Comparison of ENCODE assay signal across 18 cellular contexts in the genomic region with DNA sequence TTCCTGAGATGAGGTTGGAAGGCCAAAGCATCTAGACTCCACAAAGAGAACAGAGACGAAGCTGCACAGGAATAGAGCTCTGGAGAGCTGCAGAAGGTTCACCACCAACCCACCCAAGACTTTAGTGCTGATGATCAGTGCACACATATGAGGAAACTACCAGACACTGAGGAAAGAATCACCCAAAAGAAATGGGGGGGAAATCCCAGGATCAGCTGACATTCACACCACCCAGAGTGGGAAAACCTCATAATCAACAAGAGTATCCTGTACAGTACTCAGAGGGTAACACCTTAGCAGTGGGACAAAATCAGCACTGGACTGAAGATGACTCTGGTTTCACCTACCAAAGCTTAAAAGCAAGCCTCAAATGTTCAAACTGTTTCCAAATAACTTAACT. TPM values are rescaled to one million over a fixed set of nuclear protein-coding genes. Genes with fewer than 3 reads are reported as not detected.
DNase-seq lines count a peak whose midpoint lies in the region; ATAC-seq, FAIRE-seq and TF ChIP-seq lines count a peak whose summit lies in the region.
"Had no signal": no experiment of that assay in that cellular context is flagged by ENCODE, and none has a peak within 500 bp of the region (broad histone marks: within the 10 kb centered on the region; RNA-seq: fewer than 3 reads in every experiment).

No MANE protein-coding gene starts in this region.

- H3K9me3 Mint-ChIP-seq in immature natural killer cell = no peaks in the 10 kb centered on the region
- H3K9me3 Mint-ChIP-seq in stimulated activated naive B cell treated with anti-CD40 and anti-IgM and Interleukin-4, amounts not matched to agents 10 μg/mL and 1 μg/mL and 100 μg/mL, for 72 hours = no peaks in the 10 kb centered on the region

- no peak overlapping the region for H3K4me3 ChIP-seq in IMR-90 (ENCODE audit: insufficient read depth, low read depth, low read length)

- H3K36me3 Mint-ChIP-seq in immature natural killer cell = peaks cover 0 to 3% (median 0%) of the 10 kb centered on the region in 3 donors
- peaks cover 5 to 9% of the 10 kb centered on the region in 2 donors for H3K36me3 Mint-ChIP-seq in stimulated activated naive B cell treated with anti-CD40 and anti-IgM and Interleukin-4, amounts not matched to agents 10 μg/mL and 1 μg/mL and 100 μg/mL, for 72 hours

- H3K9me3 ChIP-seq in IMR-90 (ENCODE audit: control insufficient read depth, insufficient read depth, low read length) = no peaks in the 10 kb centered on the region
- H3K9me3 ChIP-seq: BE2C had no signal

- H3K4me3 Mint-ChIP-seq in immature natural killer cell = peak overlapping the region; percentile 38 to 70 (median 51)
- H3K4me3 Mint-ChIP-seq in stimulated activated naive B cell treated with anti-CD40 and anti-IgM and Interleukin-4, amounts not matched to agents 10 μg/mL and 1 μg/mL and 100 μg/mL, for 72 hours = no peak overlapping the region

- no peak overlapping the region for H4K5ac ChIP-seq in IMR-90 (ENCODE audit: low read depth, low read length)

- dilution Hi-C loops in IMR-90 (cut with HindIII; ENCODE audit: low sequenced_read_pairs, unreplicated experiment) = no loop called here

- POLR2A ChIA-PET in IMR-90 (lab: Charles Lee; ENCODE audit: unreplicated experiment) = no interaction called here

- peaks cover 4% of the 10 kb centered on the region for H3K4me1 ChIP-seq in IMR-90 (ENCODE audit: control insufficient read depth, insufficient read depth, low read length)

- no CpG with 5 or more reads among the region's 1 CpG for WGBS in IMR-90 (ENCODE audit: extremely low coverage in 2 of 2, insufficient read length in 1 of 2), 2 experiments

- H3K23ac ChIP-seq in IMR-90 (ENCODE audit: low read depth, low read length) = peak overlapping the region; percentile 42; the same call in 1 of the 2 replicates

- H3K4ac ChIP-seq in IMR-90 (ENCODE audit: low read depth, low read length) = no peak overlapping the region; the same call in 1 of the 2 replicates

- no peak for ATAC-seq in IMR-90 (ENCODE audit: low read depth)
- ATAC-seq in stimulated activated naive B cell treated with anti-CD40 and anti-IgM and Interleukin-4, amounts not matched to agents 10 μg/mL and 1 μg/mL and 100 μg/mL, for 72 hours (replicated peaks) = peak in 1 of 2 donors; percentile 18
- ATAC-seq in GM19463 (IDR thresholded peaks at IDR 0.05; ENCODE audit: unreplicated experiment) = no peak
- ATAC-seq in GM18868 (IDR thresholded peaks at IDR 0.05; ENCODE audit: unreplicated experiment) = no peak
- ATAC-seq: PC-3 had no signal

- peak overlapping the region in 2 of 6 donors; percentile 76 to 78 for H3K27ac Mint-ChIP-seq in immature natural killer cell
- peak overlapping the region; percentile 1 for H3K27ac Mint-ChIP-seq in stimulated activated naive B cell treated with anti-CD40 and anti-IgM and Interleukin-4, amounts not matched to agents 10 μg/mL and 1 μg/mL and 100 μg/mL, for 72 hours

- no peak overlapping the region for H2AK9ac ChIP-seq in IMR-90 (replicated peaks; ENCODE audit: low read depth, low read length, poor library complexity)

- no peaks in the 10 kb centered on the region for H3K27me3 ChIP-seq in IMR-90 (ENCODE audit: control insufficient read depth, insufficient read depth, low read length)
- H3K27me3 ChIP-seq: BE2C had no signal

- H4K91ac ChIP-seq in IMR-90 (ENCODE audit: insufficient read depth, low read depth, low read length) = no peak overlapping the region

- FAIRE-seq in D721Med (lab: Jason Lieb, UNC) = peak; percentile 91
- FAIRE-seq: GM12891, H1 had no signal

- no peak for TF ChIP-seq POLR2A in IMR-90 (IDR thresholded peaks at IDR 0.05; ENCODE audit: low read depth, low read length)

- in situ Hi-C loops in IMR-90 (cut with MboI; ENCODE audit: low sequenced_read_pairs) = no loop called here

- DNase-seq in D721Med (ENCODE audit: insufficient read length, low spot score) = no peak
- no peak for DNase-seq in IMR-90
- peak in 2 of 3 donors; percentile 31 to 46 for DNase-seq in immature natural killer cell
- no peak for DNase-seq in stimulated activated naive B cell treated with anti-CD40 and anti-IgM and Interleukin-4, amounts not matched to agents 10 μg/mL and 1 μg/mL and 100 μg/mL, for 72 hours
- no peak for DNase-seq in DMS153 treated with DMSO at 0.1 percent for 48 hours (lab: John Stamatoyannopoulos, UW; ENCODE audit: unreplicated experiment)
- DNase-seq: BE2C, DMS79 treated with DMSO at 0.1 percent for 48 hours, Karpas-422, NCI-H1417, NCI-H187, NCI-H446 treated with DMSO at 0.1 percent for 48 hours, NCI-H526 treated with DMSO at 0.1 percent for 48 hours, PC-3, Right ventricle myocardium superior had no signal

- H4K8ac ChIP-seq in IMR-90 (ENCODE audit: low read depth in 2 of 2, low read length in 2 of 2) = no peak overlapping the region

- no peak overlapping the region for H3K18ac ChIP-seq in IMR-90 (ENCODE audit: low read depth, low read length)

- peaks cover 56 to 82% of the 10 kb centered on the region in 2 donors for H3K4me1 Mint-ChIP-seq in immature natural killer cell
- peaks cover 14 to 24% of the 10 kb centered on the region in 2 donors for H3K4me1 Mint-ChIP-seq in stimulated activated naive B cell treated with anti-CD40 and anti-IgM and Interleukin-4, amounts not matched to agents 10 μg/mL and 1 μg/mL and 100 μg/mL, for 72 hours

- H3K56ac ChIP-seq in IMR-90 (ENCODE audit: extremely low read depth, insufficient read depth, low read length) = no peak overlapping the region

- no peak overlapping the region for H2BK120ac ChIP-seq in IMR-90 (ENCODE audit: low read depth, low read length)

- peaks cover 0 to 3% (median 0%) of the 10 kb centered on the region in 3 donors for H3K27me3 Mint-ChIP-seq in immature natural killer cell (ENCODE audit: low read depth in 3 of 3)
- no peaks in the 10 kb centered on the region for H3K27me3 Mint-ChIP-seq in stimulated activated naive B cell treated with anti-CD40 and anti-IgM and Interleukin-4, amounts not matched to agents 10 μg/mL and 1 μg/mL and 100 μg/mL, for 72 hours

- BruUV-seq in IMR-90 (replicated peaks; lab: Mats Ljungman, UMichigan) = no TSS peak

- no peak for TF ChIP-seq RAD21 in IMR-90 (IDR thresholded peaks at IDR 0.05; ENCODE audit: low read length)

- no peak overlapping the region for H2BK5ac ChIP-seq in IMR-90 (ENCODE audit: low read depth, low read length, poor library complexity, severe bottlenecking)

- H2AK5ac ChIP-seq in IMR-90 (ENCODE audit: low read depth, low read length) = peak overlapping the region; percentile 15; the same call in 1 of the 2 replicates

- 0 out of 2 replicates have a peak overlapping the region, but pooled peaks have one; percentile 25 for H3K14ac ChIP-seq in IMR-90 (replicated peaks; ENCODE audit: low read depth, low read length)

- H3K27ac ChIP-seq in IMR-90 (ENCODE audit: insufficient read depth, low read length) = no peak overlapping the region

- no peak for TF ChIP-seq CTCF in D721Med (IDR thresholded peaks at IDR 0.05; ENCODE audit: insufficient read depth, missing control alignments)
- no peak for TF ChIP-seq CTCF in IMR-90 (conservative IDR thresholded peaks at IDR 0.05; ENCODE audit: low read depth, low read length)

- no peaks in the 10 kb centered on the region for H3K36me3 ChIP-seq in IMR-90 (ENCODE audit: control insufficient read depth, insufficient read depth, low read length)
- H3K36me3 ChIP-seq: BE2C had no signal

- peaks cover 9% of the 10 kb centered on the region; the same call in 1 of the 2 replicates for H4K20me1 ChIP-seq in IMR-90 (ENCODE audit: insufficient read depth, low read length)

- H2BK20ac ChIP-seq in IMR-90 (ENCODE audit: low read depth, low read length) = no peak overlapping the region

- no peak overlapping the region for H3K4me2 ChIP-seq in IMR-90 (ENCODE audit: low read depth, low read length)

- H3K9me1 ChIP-seq in IMR-90 (ENCODE audit: insufficient read depth, low read length) = peaks cover 4% of the 10 kb centered on the region

- peaks cover 25 to 44% of the 10 kb centered on the region in 2 experiments for H3K79me1 ChIP-seq in IMR-90 (ENCODE audit: low read depth in 1 of 2, low read length in 2 of 2)

- intact Hi-C loops in IMR-90 (cut with micrococcal nuclease) = no loop called here

- no peak overlapping the region for H2AFZ ChIP-seq in IMR-90 (replicated peaks; ENCODE audit: low read length, poor library complexity)

- CTCF ChIA-PET in IMR-90 (lab: Yijun Ruan, JAX) = no interaction called here

- H2BK15ac ChIP-seq in IMR-90 (ENCODE audit: low read depth, low read length) = no peak overlapping the region; the same call in 2 of the 3 replicates

- H3K9ac ChIP-seq in IMR-90 (ENCODE audit: low read depth, low read length) = no peak overlapping the region

TF ChIP-seq in IMR-90, 13 proteins besides CTCF, POLR2A, EP300 and RAD21:
- no peak for TF ChIP-seq MXI1 (IDR thresholded peaks at IDR 0.05; ENCODE audit: borderline replicate concordance, low read depth, low read length)

RNA-seq across cellular contexts. Expression of a gene that starts 36.4 kb away (rescaled TPM):
- 24.2 and 26.1 TPM in 2 replicates for total RNA-seq in IMR-90 (2012; rRNA removed)
- polyA plus RNA-seq in IMR-90 (2012; rRNA removed) (3.6 and 4.0 TPM in 2 replicates), immature natural killer cell (10 to 100 TPM; 15.6 to 19.2 (median 18.5) TPM)
- polyA plus RNA-seq in IMR-90 (2012; cell fraction: cytosol; rRNA removed) = 0.86 and 1.1 TPM in 2 replicates
- polyA plus RNA-seq in IMR-90 (2012; cell fraction: nucleus; rRNA removed; ENCODE audit: low replicate concordance) = 1.2 and 9.7 TPM in 2 replicates

Comparison
In these comparisons a context has a peak if more than half of its experiments do, and no peak if none do; other contexts are left out.
1. DNase-seq: peak in immature natural killer cell (2 of 3); none in D721Med (single experiment), IMR-90 (single experiment), stimulated activated naive B cell treated with anti-CD40 and anti-IgM and Interleukin-4, amounts not matched to agents 10 μg/mL and 1 μg/mL and 100 μg/mL, for 72 hours (single experiment) and DMS153 treated with DMSO at 0.1 percent for 48 hours (single experiment).
2. H3K4me3 Mint-ChIP-seq: peak in immature natural killer cell (5 of 5); none in stimulated activated naive B cell treated with anti-CD40 and anti-IgM and Interleukin-4, amounts not matched to agents 10 μg/mL and 1 μg/mL and 100 μg/mL, for 72 hours (0 of 2).